In genomic region chr3:9501226-9501625, GRCh38 we compare ENCODE assay signal across 14 cellular contexts. TPM values are rescaled to one million over a fixed set of nuclear protein-coding genes. Genes with fewer than 3 reads are reported as not detected.
"Had no signal": no experiment of that assay in that cellular context is flagged by ENCODE, and none has a peak within 500 bp of the region (broad histone marks: within the 10 kb centered on the region; RNA-seq: fewer than 3 reads in every experiment).

No MANE protein-coding gene starts in this region.

- H3K36me3 ChIP-seq: ascending aorta, Peyer's patch, SJSA1 had no signal

- H3K27ac ChIP-seq: ascending aorta, Peyer's patch, SJSA1 had no signal

- H3K27me3 ChIP-seq: ascending aorta had no signal

- H3K36me3 Mint-ChIP-seq: activated naive CD4-positive, alpha-beta T cell treated with anti-CD3 and anti-CD28 coated beads, Interleukin-2, amount 50 U/mL, for 24 hours had no signal

- DNase-seq: amniotic stem cell, NCI-H1105, NCI-H1436, NCI-H187, NCI-H2081, NCI-H510A treated with DMSO at 0.1 percent for 48 hours had no signal

- H3K27ac Mint-ChIP-seq: activated CD8-positive, alpha-beta T cell treated with anti-CD3 and anti-CD28 coated beads, Interleukin-2, amount 10 ng/mL, durations not matched to agents 7 days and 5 days; activated naive CD4-positive, alpha-beta T cell treated with anti-CD3 and anti-CD28 coated beads, Interleukin-2, amount 50 U/mL, for 24 hours; brain had no signal

- H3K4me3 Mint-ChIP-seq: activated CD8-positive, alpha-beta T cell treated with anti-CD3 and anti-CD28 coated beads, Interleukin-2, amount 10 ng/mL, durations not matched to agents 7 days and 5 days; T-helper 1 cell treated with Interleukin-12 subunit alpha and Interleukin-12 subunit beta and Interleukin-4 antibody, amounts not matched to agents 30 μg/mL and 1 μg/mL, for 36 hours had no signal

- H3K9me3 ChIP-seq: ascending aorta, Peyer's patch, SJSA1 had no signal

- FAIRE-seq: K562 had no signal

- H3K4me3 ChIP-seq: K562, Peyer's patch, SJSA1 had no signal

- H3K9me3 Mint-ChIP-seq: activated naive CD4-positive, alpha-beta T cell treated with anti-CD3 and anti-CD28 coated beads, Interleukin-2, amount 50 U/mL, for 24 hours; brain; T-helper 1 cell treated with Interleukin-12 subunit alpha and Interleukin-12 subunit beta and Interleukin-4 antibody, amounts not matched to agents 30 μg/mL and 1 μg/mL, for 36 hours had no signal

RNA-seq across cellular contexts. Expression of gene LHFPL4, which starts 52.4 kb away (rescaled TPM):
- total RNA-seq: activated CD8-positive, alpha-beta T cell treated with anti-CD3 and anti-CD28 coated beads, Interleukin-2, amount 10 ng/mL, durations not matched to agents 7 days and 5 days; ascending aorta; K562 had no signal
- polyA plus RNA-seq: K562 had no signal
